Comparison of ENCODE assay signal across 9 cellular contexts in genomic region chr3:8768364-8769087, GRCh38. TPM values are rescaled to one million over a fixed set of nuclear protein-coding genes. Genes with fewer than 3 reads are reported as not detected.
DNase-seq lines count a peak whose midpoint lies in the region; ATAC-seq, FAIRE-seq and TF ChIP-seq lines count a peak whose summit lies in the region.
"Had no signal": no experiment of that assay in that cellular context is flagged by ENCODE, and none has a peak within 500 bp of the region (broad histone marks: within the 10 kb centered on the region; RNA-seq: fewer than 3 reads in every experiment).

No MANE protein-coding gene starts in this region.

- H3K79me1 ChIP-seq in neuronal stem cell (ENCODE audit: low read depth, low read length): no peaks in the 10 kb centered on the region

- POLR2A ChIA-PET in CD4-positive, alpha-beta memory T cell (lab: Charles Lee; ENCODE audit: partially characterized antibody): no interaction called here

- no peaks in the 10 kb centered on the region for H3K36me3 ChIP-seq in breast epithelium
- no peaks in the 10 kb centered on the region for H3K36me3 ChIP-seq in neuronal stem cell (replicated peaks in 1 of 2; ENCODE audit: control insufficient read depth in 2 of 2, insufficient read depth in 2 of 2, low read length in 2 of 2)
- H3K36me3 ChIP-seq in aorta (ENCODE audit: control insufficient read depth in 1 of 2, insufficient read depth in 2 of 2, low read length in 1 of 2): no peaks in the 10 kb centered on the region
- no peaks in the 10 kb centered on the region for H3K36me3 ChIP-seq in CD4-positive, alpha-beta memory T cell (ENCODE audit: insufficient read depth, low read length)

- H2AK5ac ChIP-seq in neuronal stem cell (ENCODE audit: low read depth, low read length): peak overlapping the region; percentile 34

- H4K91ac ChIP-seq in neuronal stem cell (ENCODE audit: low read depth, low read length, poor library complexity): no peak overlapping the region

- no peak overlapping the region for H2BK12ac ChIP-seq in neuronal stem cell (ENCODE audit: low read length)

- peaks cover 22 to 25% of the 10 kb centered on the region in 2 donors for H3K27me3 Mint-ChIP-seq in CD4-positive, alpha-beta memory T cell

- peak overlapping the region; percentile 71 for H3K18ac ChIP-seq in neuronal stem cell (ENCODE audit: low read length)

- peak; percentile 16 for ATAC-seq in HG03175 (IDR thresholded peaks at IDR 0.05; ENCODE audit: unreplicated experiment)
- ATAC-seq in aorta (ENCODE audit: low FRiP score): no peak

- H2AFZ ChIP-seq in neuronal stem cell (ENCODE audit: low read length): no peak overlapping the region

- no peaks in the 10 kb centered on the region for H3K36me3 Mint-ChIP-seq in CD4-positive, alpha-beta memory T cell

- peak; percentile 52 for FAIRE-seq in GM19239 (lab: Jason Lieb, UNC)

- peak overlapping the region in 4 of 8 donors; percentile 23 to 75 (median 42) for H3K4me3 Mint-ChIP-seq in CD4-positive, alpha-beta memory T cell

- no peak overlapping the region for H3K23ac ChIP-seq in neuronal stem cell (ENCODE audit: low read depth, low read length, poor library complexity)

- H2BK120ac ChIP-seq in neuronal stem cell (ENCODE audit: low read depth, low read length): no peak overlapping the region

- intact Hi-C loops in breast epithelium (cut with DNase I; ENCODE audit: low total_unique reads): no loop called here
- intact Hi-C loops in aorta (cut with DNase I): no loop called here
- intact Hi-C loops in CD4-positive, alpha-beta memory T cell (cut with micrococcal nuclease): no loop called here

- no peak for TF ChIP-seq CTCF in breast epithelium (IDR thresholded peaks at IDR 0.05)

- H3K4me1 ChIP-seq in breast epithelium (peaks cover 0 to 13% of the 10 kb centered on the region in 2 donors), neuronal stem cell (ENCODE audit: control insufficient read depth in 2 of 2, insufficient read depth in 1 of 2, low read depth in 1 of 2, low read length in 2 of 2) (peaks cover 2 to 7% of the 10 kb centered on the region in 2 donors), aorta (ENCODE audit: control insufficient read depth in 1 of 2, insufficient read depth in 2 of 2, low read length in 2 of 2) (no peaks in the 10 kb centered on the region)
- H3K4me1 ChIP-seq in CD4-positive, alpha-beta memory T cell (ENCODE audit: insufficient read depth, low read length): peaks cover 13% of the 10 kb centered on the region

- no peak for TF ChIP-seq POLR2A in breast epithelium (IDR thresholded peaks at IDR 0.05)

- H3K9me3 ChIP-seq in breast epithelium (no peaks in the 10 kb centered on the region), neuronal stem cell (replicated peaks in 1 of 2; ENCODE audit: control insufficient read depth in 2 of 2, insufficient read depth in 1 of 2, low read depth in 1 of 2, low read length in 2 of 2) (peaks cover 0 to 29% of the 10 kb centered on the region in 2 donors), aorta (ENCODE audit: control insufficient read depth, low read length) (no peaks in the 10 kb centered on the region)
- no peaks in the 10 kb centered on the region for H3K9me3 ChIP-seq in CD4-positive, alpha-beta memory T cell (ENCODE audit: control insufficient read depth in 1 of 2, low read length in 2 of 2)

- H2BK15ac ChIP-seq in neuronal stem cell (ENCODE audit: low read length): peak overlapping the region; percentile 7

- WGBS in neuronal stem cell (ENCODE audit: extremely low coverage in 2 of 2, insufficient read length in 2 of 2, insufficient replicate concordance in 1 of 2), 2 donors: no CpG with 5 or more reads among the region's 36 CpGs
- 12 to 13% methylated on average over 36 of the region's 36 CpGs for WGBS in aorta, 2 donors

- peak; percentile 51 for DNase-seq in D341Med (ENCODE audit: low spot score)
- DNase-seq in GM19239 (ENCODE audit: insufficient read length, low spot score): peak; percentile 48
- DNase-seq in breast epithelium (ENCODE audit: low spot score in 2 of 2): no peak
- no peak for DNase-seq in neuronal stem cell (ENCODE audit: low spot score)
- DNase-seq in A172 (ENCODE audit: low spot score): no peak
- DNase-seq in aorta: no peak
- no peak for DNase-seq in CD4-positive, alpha-beta memory T cell

- H3K14ac ChIP-seq in neuronal stem cell (ENCODE audit: low read length): peak overlapping the region; percentile 42

- H3K27ac ChIP-seq in breast epithelium: peak overlapping the region; percentile 42 to 80
- no peak overlapping the region for H3K27ac ChIP-seq in neuronal stem cell (replicated peaks; ENCODE audit: low read length)
- no peak overlapping the region for H3K27ac ChIP-seq in aorta (ENCODE audit: low read depth in 1 of 2, low read length in 2 of 2)
- no peak overlapping the region for H3K27ac ChIP-seq in CD4-positive, alpha-beta memory T cell (ENCODE audit: low read depth, low read length)

- H3K4me2 ChIP-seq in neuronal stem cell (ENCODE audit: insufficient read depth, low read length, poor library complexity, severe bottlenecking): peak overlapping the region; percentile 91

- CTCF ChIA-PET in CD4-positive, alpha-beta memory T cell (lab: Charles Lee; ENCODE audit: partially characterized antibody): interaction anchor here (1.2 to 2.1 kb wide), 5 partner anchors 9 to 534 kb away, joined by 4 to 11 read pairs (median 5); no protein-coding TSS in a partner anchor

- H2BK5ac ChIP-seq in neuronal stem cell (ENCODE audit: low read length): peak overlapping the region; percentile 11

- no peaks in the 10 kb centered on the region for H3K9me3 Mint-ChIP-seq in CD4-positive, alpha-beta memory T cell

- peak overlapping the region; percentile 24 for H3K9ac ChIP-seq in neuronal stem cell (ENCODE audit: low read depth, low read length, poor library complexity)

- H3K4me3 ChIP-seq in breast epithelium: peak overlapping the region; percentile 8 to 75 (median 59)
- H3K4me3 ChIP-seq in neuronal stem cell (ENCODE audit: low read length in 2 of 2): peak overlapping the region in 1 of 2 donors; percentile 74
- peak overlapping the region in 1 of 2 donors; percentile 17 for H3K4me3 ChIP-seq in aorta (ENCODE audit: low read length in 2 of 2)
- no peak overlapping the region for H3K4me3 ChIP-seq in CD4-positive, alpha-beta memory T cell (ENCODE audit: low read length in 2 of 2)

- H3K27ac Mint-ChIP-seq in CD4-positive, alpha-beta memory T cell: no peak overlapping the region

- H3K4me1 Mint-ChIP-seq in CD4-positive, alpha-beta memory T cell: peaks cover 4 to 13% (median 7%) of the 10 kb centered on the region in 4 donors

- H3K4ac ChIP-seq in neuronal stem cell (ENCODE audit: low read length): no peak overlapping the region

- no peak overlapping the region for H4K8ac ChIP-seq in neuronal stem cell (ENCODE audit: low read depth, low read length)

- peaks cover 5 to 42% of the 10 kb centered on the region in 2 donors for H3K27me3 ChIP-seq in breast epithelium
- H3K27me3 ChIP-seq in neuronal stem cell (ENCODE audit: control insufficient read depth in 3 of 3, insufficient read depth in 3 of 3, low read depth in 1 of 3, low read length in 3 of 3): peaks cover 0 to 25% (median 10%) of the 10 kb centered on the region in 3 experiments
- no peaks in the 10 kb centered on the region for H3K27me3 ChIP-seq in aorta (ENCODE audit: control insufficient read depth in 1 of 2, insufficient read depth in 2 of 2, low read length in 1 of 2)
- peaks cover 9% of the 10 kb centered on the region for H3K27me3 ChIP-seq in CD4-positive, alpha-beta memory T cell (ENCODE audit: insufficient read depth, low read length)

RNA-seq across cellular contexts. Expression of gene OXTR, which starts 0.9 kb away (rescaled TPM):
- total RNA-seq in breast epithelium: 100 to 1,000 TPM in 2 of 3 donors, under 1 TPM in 1; 0.32 to 250 (median 105) TPM
- polyA plus RNA-seq in neuronal stem cell (2013, experiment 1 of 2): 0.73 TPM
- polyA plus RNA-seq in neuronal stem cell (2013, experiment 2 of 2): 0.69 TPM
- 115 and 124 TPM in 2 replicates for total RNA-seq in A172 (2014; rRNA removed; shearing (Covaris generic))
- 1 to 10 TPM in 1 of 2 donors, under 1 TPM in 1; 0.54 to 2.3 TPM for total RNA-seq in aorta
- under 1 TPM in 1 of 2 donors, not detected in 1; 0.72 TPM for polyA plus RNA-seq in aorta
- 1 to 10 TPM in 1 of 2 experiments, under 1 TPM in 1; 0.94 to 1.1 TPM for total RNA-seq in CD4-positive, alpha-beta memory T cell
- under 1 TPM in 1 of 2 donors, not detected in 1; 0.15 TPM for polyA plus RNA-seq in CD4-positive, alpha-beta memory T cell

RNA-seq across cellular contexts. Expression of gene CAV3, which starts 34.9 kb away (rescaled TPM):
- total RNA-seq in breast epithelium (not detected), aorta (not detected)
- 0.03 TPM for polyA plus RNA-seq in neuronal stem cell (2013, experiment 1 of 2)
- 0.04 TPM for polyA plus RNA-seq in neuronal stem cell (2013, experiment 2 of 2)
- 0.24 TPM in 1 of 2 replicates, not detected in the other for total RNA-seq in A172 (2014; rRNA removed; shearing (Covaris generic))
- polyA plus RNA-seq in aorta: under 1 TPM in 1 of 2 donors, not detected in 1; 0.25 TPM
- total RNA-seq in CD4-positive, alpha-beta memory T cell: not detected
- polyA plus RNA-seq in CD4-positive, alpha-beta memory T cell: not detected
- total RNA-seq: M059J had no signal

Comparison
In these comparisons a context has a peak if more than half of its experiments do, and no peak if none do; other contexts are left out.
1. DNase-seq: peak in D341Med (single experiment) and GM19239 (single experiment); none in breast epithelium (0 of 2), neuronal stem cell (single experiment), A172 (single experiment), aorta (0 of 2) and CD4-positive, alpha-beta memory T cell (0 of 5).
2. H3K27ac ChIP-seq: peak in breast epithelium (2 of 2); none in neuronal stem cell (single experiment), aorta (0 of 2) and CD4-positive, alpha-beta memory T cell (single experiment).
3. H3K4me3 ChIP-seq: peak in breast epithelium (3 of 3); none in CD4-positive, alpha-beta memory T cell (0 of 2).